17 cellular contexts compared by ENCODE assay signal in genomic region chr7:100818366-100818765, GRCh38. TPM values are rescaled to one million over a fixed set of nuclear protein-coding genes. Genes with fewer than 3 reads are reported as not detected.
DNase-seq lines count a peak whose midpoint lies in the region; TF ChIP-seq lines count a peak whose summit lies in the region.
"Had no signal": no experiment of that assay in that cellular context is flagged by ENCODE, and none has a peak within 500 bp of the region (broad histone marks: within the 10 kb centered on the region; RNA-seq: fewer than 3 reads in every experiment).

No MANE protein-coding gene starts in this region.

- H3K27ac ChIP-seq in RWPE1 (peak overlapping the region; percentile 76), vagina (no peak overlapping the region)
- H3K27ac ChIP-seq: C4-2B, HL-60 had no signal

- no peaks in the 10 kb centered on the region for H3K9me3 ChIP-seq in vagina
- H3K9me3 ChIP-seq: Caco-2 had no signal

- H3K36me3 ChIP-seq in vagina = peaks cover 5 to 90% of the 10 kb centered on the region in 2 donors

- CTCF ChIA-PET in RWPE1 (lab: Yijun Ruan, JAX) = no interaction called here

- DNase-seq in D341Med (ENCODE audit: low spot score) (peak; percentile 12), RWPE1 (ENCODE audit: low spot score) (no peak), iPS-NIHi11 (ENCODE audit: low spot score) (peak; percentile 8), LoVo (ENCODE audit: low spot score) (no peak), vagina (ENCODE audit: extremely low spot score in 2 of 2) (no peak)
- DNase-seq in stimulated activated CD4-positive, alpha-beta T cell treated with anti-CD3 and anti-CD28 coated beads, Interleukin-4, amount 100 ng/mL, for 4 hours = no peak
- DNase-seq: ACHN; AML-193; Caco-2; CD4-positive, alpha-beta T cell; DMS79 treated with DMSO at 0.1 percent for 48 hours; GF-D8; HFFc6; IMR-90 had no signal

- no peak for TF ChIP-seq POLR2A in vagina (IDR thresholded peaks at IDR 0.05)

- peaks cover 4% of the 10 kb centered on the region for H3K4me1 ChIP-seq in vagina

- intact Hi-C loops in vagina (cut with DNase I) = no loop called here

- H3K4me3 ChIP-seq in vagina = no peak overlapping the region
- H3K4me3 ChIP-seq: GM23338 had no signal

- TF ChIP-seq CTCF in RWPE1 (conservative IDR thresholded peaks at IDR 0.05; ENCODE audit: low read depth) (no peak), vagina (IDR thresholded peaks at IDR 0.05) (no peak)

- POLR2A ChIA-PET in RWPE1 (lab: Yijun Ruan, JAX; ENCODE audit: low non-redundant PET) = no interaction called here

- H3K27me3 ChIP-seq in vagina = no peaks in the 10 kb centered on the region

RNA-seq across cellular contexts. Expression of gene EPHB4, which starts 9.0 kb away (rescaled TPM):
- total RNA-seq in vagina = 72.4 TPM

RNA-seq across cellular contexts. Expression of gene SLC12A9, which starts 34.1 kb away (rescaled TPM):
- 15.7 TPM for total RNA-seq in vagina

RNA-seq across cellular contexts. Expression of gene TRIP6, which starts 48.8 kb away (rescaled TPM):
- 52.1 TPM for total RNA-seq in vagina

RNA-seq across cellular contexts. Expression of gene SRRT, which starts 56.5 kb away (rescaled TPM):
- 96.5 TPM for total RNA-seq in vagina

Comparison
In these comparisons a context has a peak if more than half of its experiments do, and no peak if none do; other contexts are left out.
1. DNase-seq: peak in D341Med (single experiment) and iPS-NIHi11 (single experiment); none in RWPE1 (single experiment), LoVo (single experiment), stimulated activated CD4-positive, alpha-beta T cell treated with anti-CD3 and anti-CD28 coated beads, Interleukin-4, amount 100 ng/mL, for 4 hours (0 of 2) and vagina (0 of 2).